17 cellular contexts compared by ENCODE assay signal in genomic region chr5:52728201-52728600, GRCh38. TPM values are rescaled to one million over a fixed set of nuclear protein-coding genes. Genes with fewer than 3 reads are reported as not detected.
DNase-seq lines count a peak whose midpoint lies in the region; ATAC-seq and TF ChIP-seq lines count a peak whose summit lies in the region.
"Had no signal": no experiment of that assay in that cellular context is flagged by ENCODE, and none has a peak within 500 bp of the region (broad histone marks: within the 10 kb centered on the region; RNA-seq: fewer than 3 reads in every experiment).

No MANE protein-coding gene starts in this region.

- H3K27me3 Mint-ChIP-seq in T-cell = no peaks in the 10 kb centered on the region
- H3K27me3 Mint-ChIP-seq in osteocyte (ENCODE audit: unreplicated experiment) = no peaks in the 10 kb centered on the region
- no peaks in the 10 kb centered on the region for H3K27me3 Mint-ChIP-seq in natural killer cell (ENCODE audit: low read depth in 2 of 2)
- H3K27me3 Mint-ChIP-seq: activated T-helper 17 cell treated with anti-CD3 and anti-CD28 coated beads, Interleukin-2, amount 50 U/mL, for 72 hours had no signal

- POLR2A ChIA-PET in T-cell (lab: Charles Lee) (no interaction called here), RWPE1 (lab: Yijun Ruan, JAX; ENCODE audit: low non-redundant PET) (no interaction called here)

- TF ChIP-seq POLR2A in esophagus muscularis mucosa (IDR thresholded peaks at IDR 0.05; ENCODE audit: low read depth) = no peak

- DNase-seq in T-cell (no peak), esophagus muscularis mucosa (ENCODE audit: extremely low spot score) (no peak), osteocyte (ENCODE audit: extremely low spot score, unreplicated experiment) (no peak), T-helper 2 cell (no peak), ascending aorta (ENCODE audit: low spot score in 2 of 2) (no peak), natural killer cell (no peak), RWPE1 (ENCODE audit: low spot score) (no peak)
- DNase-seq: NCI-H187; NCI-H524 treated with DMSO at 0.1 percent for 48 hours; OCI-M1; right lobe of liver; stimulated activated CD4-positive, alpha-beta T cell treated with anti-CD3 and anti-CD28 coated beads, Interleukin-2, amount 100 ng/mL, for 48 hours; testis; WERI-Rb-1 had no signal

- no peak overlapping the region for H2AFZ ChIP-seq in ACC112 (ENCODE audit: low read length, unreplicated experiment)

- H3K9me3 Mint-ChIP-seq in T-cell = peaks cover 0 to 11% (median 7%) of the 10 kb centered on the region in 3 donors
- peaks cover 10% of the 10 kb centered on the region for H3K9me3 Mint-ChIP-seq in osteocyte (ENCODE audit: unreplicated experiment)
- H3K9me3 Mint-ChIP-seq in natural killer cell = no peaks in the 10 kb centered on the region
- H3K9me3 Mint-ChIP-seq: activated T-helper 17 cell treated with anti-CD3 and anti-CD28 coated beads, Interleukin-2, amount 50 U/mL, for 72 hours had no signal

- H3K4me1 Mint-ChIP-seq in T-cell (peaks cover 61 to 70% (median 67%) of the 10 kb centered on the region in 3 donors), osteocyte (ENCODE audit: unreplicated experiment) (peaks cover 40% of the 10 kb centered on the region), natural killer cell (peaks cover 17 to 36% of the 10 kb centered on the region in 2 donors)

- CTCF ChIA-PET in T-cell (lab: Charles Lee) (interaction anchor here (0.6 to 1.2 kb wide), 3 partner anchors 22 to 187 kb away, joined by 3 to 8 read pairs (median 3); no protein-coding TSS in a partner anchor), RWPE1 (lab: Yijun Ruan, JAX) (interaction anchor here (0.6 kb wide), 1 partner anchor 133 kb away, joined by 3 read pairs; no protein-coding TSS in a partner anchor)

- 84% methylated on average over 3 of the region's 3 CpGs for WGBS in esophagus muscularis mucosa

- no peaks in the 10 kb centered on the region for H3K79me2 ChIP-seq in ACC112 (ENCODE audit: control insufficient read depth, insufficient read depth, low read length, unreplicated experiment)

- H3K27me3 ChIP-seq in ACC112 (ENCODE audit: insufficient read depth, low read length) = no peaks in the 10 kb centered on the region
- H3K27me3 ChIP-seq in esophagus muscularis mucosa = no peaks in the 10 kb centered on the region
- no peaks in the 10 kb centered on the region for H3K27me3 ChIP-seq in ascending aorta
- H3K27me3 ChIP-seq: right lobe of liver, testis had no signal

- intact Hi-C loops in esophagus muscularis mucosa (cut with DNase I) (no loop called here), ascending aorta (cut with DNase I) (no loop called here), natural killer cell (cut with micrococcal nuclease) (no loop called here)

- ATAC-seq in T-cell (replicated peaks in 1 of 4) = no peak
- no peak for ATAC-seq in natural killer cell
- ATAC-seq: activated T-helper 17 cell treated with anti-CD3 and anti-CD28 coated beads, Interleukin-2, amount 50 U/mL, for 72 hours had no signal

- H3K36me3 Mint-ChIP-seq in T-cell = no peaks in the 10 kb centered on the region
- H3K36me3 Mint-ChIP-seq in osteocyte (ENCODE audit: unreplicated experiment) = no peaks in the 10 kb centered on the region
- H3K36me3 Mint-ChIP-seq in natural killer cell = no peaks in the 10 kb centered on the region

- no peak overlapping the region for H3K4me3 ChIP-seq in ACC112 (ENCODE audit: low read depth, low read length)
- no peak overlapping the region for H3K4me3 ChIP-seq in esophagus muscularis mucosa
- no peak overlapping the region for H3K4me3 ChIP-seq in ascending aorta
- H3K4me3 ChIP-seq: lung, right lobe of liver, testis had no signal

- H3K9me3 ChIP-seq in esophagus muscularis mucosa = no peaks in the 10 kb centered on the region
- H3K9me3 ChIP-seq in ascending aorta = no peaks in the 10 kb centered on the region
- H3K9me3 ChIP-seq: right lobe of liver, testis had no signal

- H3K27ac ChIP-seq in ACC112 (ENCODE audit: low read depth, low read length) = peak overlapping the region; percentile 81
- H3K27ac ChIP-seq in esophagus muscularis mucosa (replicated peaks in 1 of 4) = peak overlapping the region; percentile 65 to 76 (median 70)
- peak overlapping the region in 1 of 2 donors; percentile 57 for H3K27ac ChIP-seq in ascending aorta
- H3K27ac ChIP-seq in RWPE1 = no peak overlapping the region
- H3K27ac ChIP-seq: testis, WERI-Rb-1 had no signal

- peak overlapping the region; percentile 66 to 80 for H3K27ac Mint-ChIP-seq in T-cell
- peak overlapping the region; percentile 92 for H3K27ac Mint-ChIP-seq in osteocyte (ENCODE audit: unreplicated experiment)
- H3K27ac Mint-ChIP-seq in natural killer cell = no peak overlapping the region
- H3K27ac Mint-ChIP-seq: activated T-helper 17 cell treated with anti-CD3 and anti-CD28 coated beads, Interleukin-2, amount 50 U/mL, for 72 hours had no signal

- TF ChIP-seq EP300 in esophagus muscularis mucosa (IDR thresholded peaks at IDR 0.05) = no peak

- peaks cover 25% of the 10 kb centered on the region for H3K4me1 ChIP-seq in ACC112 (ENCODE audit: control insufficient read depth, insufficient read depth, low read length, unreplicated experiment)
- H3K4me1 ChIP-seq in esophagus muscularis mucosa = peaks cover 19 to 43% (median 40%) of the 10 kb centered on the region in 4 donors
- peaks cover 0 to 10% of the 10 kb centered on the region in 2 donors for H3K4me1 ChIP-seq in ascending aorta

- H3K36me3 ChIP-seq in ACC112 (ENCODE audit: insufficient read depth, low read length) (no peaks in the 10 kb centered on the region), esophagus muscularis mucosa (no peaks in the 10 kb centered on the region), ascending aorta (no peaks in the 10 kb centered on the region)
- H3K36me3 ChIP-seq: right lobe of liver, WERI-Rb-1 had no signal

- TF ChIP-seq CTCF in esophagus muscularis mucosa (IDR thresholded peaks at IDR 0.05) = no peak
- TF ChIP-seq CTCF in osteocyte (IDR thresholded peaks at IDR 0.05) = no peak
- TF ChIP-seq CTCF in ascending aorta (IDR thresholded peaks at IDR 0.05) = no peak
- no peak for TF ChIP-seq CTCF in natural killer cell (IDR thresholded peaks at IDR 0.05)
- TF ChIP-seq CTCF in RWPE1 (conservative IDR thresholded peaks at IDR 0.05; ENCODE audit: low read depth) = no peak

- H3K4me3 Mint-ChIP-seq in T-cell (no peak overlapping the region), osteocyte (ENCODE audit: unreplicated experiment) (no peak overlapping the region), natural killer cell (no peak overlapping the region)
- H3K4me3 Mint-ChIP-seq: activated T-helper 17 cell treated with anti-CD3 and anti-CD28 coated beads, Interleukin-2, amount 50 U/mL, for 72 hours had no signal

RNA-seq across cellular contexts. Expression of gene ITGA1, which starts 59.5 kb away (rescaled TPM):
- total RNA-seq in T-cell (10 to 100 TPM in 1 of 5 donors, 1 to 10 TPM in 4; 2.9 to 13.0 (median 6.8) TPM), esophagus muscularis mucosa (100 to 1,000 TPM; 228 to 302 (median 235) TPM), osteocyte (143 and 150 TPM in 2 replicates), ascending aorta (42.7 TPM), natural killer cell (under 1 TPM; 0.45 to 0.82 (median 0.47) TPM)

RNA-seq across cellular contexts. Expression of gene PELO, which starts 59.5 kb away (rescaled TPM):
- total RNA-seq in T-cell (10 to 100 TPM in 3 of 5 donors, 1 to 10 TPM in 2; 7.3 to 18.2 (median 13.8) TPM), esophagus muscularis mucosa (10 to 100 TPM; 43.1 to 77.7 (median 69.7) TPM), osteocyte (82.4 and 83.7 TPM in 2 replicates), ascending aorta (39.1 TPM), natural killer cell (1 to 10 TPM; 2.6 to 3.9 (median 3.7) TPM)

Comparison
In these comparisons a context has a peak if more than half of its experiments do, and no peak if none do; other contexts are left out.
1. H3K27ac Mint-ChIP-seq: peak in T-cell (2 of 2) and osteocyte (single experiment); none in natural killer cell (0 of 2).